In the genomic region with DNA sequence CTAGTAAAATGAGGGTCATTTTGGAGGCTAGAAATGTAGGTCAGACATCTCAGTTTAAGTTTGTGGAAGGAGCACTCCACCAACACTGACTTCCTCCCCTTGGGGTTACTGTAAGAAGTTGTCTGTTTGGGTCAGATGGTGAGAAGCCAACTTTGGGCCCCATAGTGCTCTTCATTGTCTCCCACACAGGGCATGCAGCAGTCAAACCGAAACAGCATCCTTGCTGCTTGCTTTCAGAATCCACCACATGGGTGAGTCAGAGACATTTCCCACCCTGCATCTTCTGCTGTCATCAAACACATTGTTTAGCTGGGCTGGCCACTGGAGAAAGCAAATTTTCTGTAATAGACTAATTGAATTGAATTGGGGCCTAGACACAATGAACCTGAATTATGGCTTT, we compare ENCODE assay signal across 12 cellular contexts. TPM values are rescaled to one million over a fixed set of nuclear protein-coding genes. Genes with fewer than 3 reads are reported as not detected.
DNase-seq lines count a peak whose midpoint lies in the region; ATAC-seq and TF ChIP-seq lines count a peak whose summit lies in the region.
"Had no signal": no experiment of that assay in that cellular context is flagged by ENCODE, and none has a peak within 500 bp of the region (broad histone marks: within the 10 kb centered on the region; RNA-seq: fewer than 3 reads in every experiment).

No MANE protein-coding gene starts in this region.

- H3K9me3 ChIP-seq in testis (no peaks in the 10 kb centered on the region), spleen (no peaks in the 10 kb centered on the region)
- H3K9me3 ChIP-seq: BLaER1 treated with 17β-estradiol and CSF1 and Interleukin-3, amounts not matched to agents 10 nM and 100 nM had no signal

- intact Hi-C loops in testis (cut with DNase I; ENCODE audit: low total_unique reads) = no loop called here
- intact Hi-C loops in spleen (cut with DNase I; ENCODE audit: low total_unique reads) = no loop called here

- H3K27ac ChIP-seq in testis = no peak overlapping the region
- H3K27ac ChIP-seq in spleen = no peak overlapping the region
- H3K27ac ChIP-seq: BLaER1 treated with 17β-estradiol and CSF1 and Interleukin-3, amounts not matched to agents 10 nM and 100 nM had no signal

- whole genome bisulfite sequencing in testis, 2 donors = 38 to 56% methylated on average over 1 of the region's 1 CpG
- 46 to 81% (median 67%) methylated on average over 1 of the region's 1 CpG for WGBS in spleen, 5 donors

- peaks cover 23% of the 10 kb centered on the region for H3K4me1 Mint-ChIP-seq in activated naive CD8-positive, alpha-beta T cell treated with anti-CD3 and anti-CD28 coated beads, Interleukin-2, amount 10 ng/mL, durations not matched to agents 7 days and 5 days

- POLR2A ChIA-PET in activated naive CD8-positive, alpha-beta T cell treated with anti-CD3 and anti-CD28 coated beads, Interleukin-2, amount 10 ng/mL, durations not matched to agents 7 days and 5 days (lab: Charles Lee) = no interaction called here

- DNase-seq in GM10266 (ENCODE audit: extremely low spot score) (peak; percentile 76), testis (no peak), mucosa of gallbladder (ENCODE audit: low spot score) (no peak), spleen (no peak), COLO668 (lab: John Stamatoyannopoulos, UW; ENCODE audit: unreplicated experiment) (no peak)
- DNase-seq in activated naive CD8-positive, alpha-beta T cell treated with anti-CD3 and anti-CD28 coated beads, Interleukin-2, amount 10 ng/mL, durations not matched to agents 7 days and 5 days = peak; percentile 38
- DNase-seq: foreskin fibroblast had no signal

- H3K4me3 ChIP-seq in testis (no peak overlapping the region), spleen (no peak overlapping the region)
- H3K4me3 ChIP-seq: BLaER1 treated with 17β-estradiol and CSF1 and Interleukin-3, amounts not matched to agents 10 nM and 100 nM had no signal

- no peaks in the 10 kb centered on the region for H3K9me3 Mint-ChIP-seq in activated naive CD8-positive, alpha-beta T cell treated with anti-CD3 and anti-CD28 coated beads, Interleukin-2, amount 10 ng/mL, durations not matched to agents 7 days and 5 days
- H3K9me3 Mint-ChIP-seq: IgD-negative memory B cell had no signal

- ATAC-seq in GM21360 (IDR thresholded peaks at IDR 0.05; ENCODE audit: unreplicated experiment) = peak; percentile 100
- ATAC-seq in HG03432 (IDR thresholded peaks at IDR 0.05; ENCODE audit: unreplicated experiment) = peak; percentile 100
- peak; percentile 98 for ATAC-seq in activated naive CD8-positive, alpha-beta T cell treated with anti-CD3 and anti-CD28 coated beads, Interleukin-2, amount 10 ng/mL, durations not matched to agents 7 days and 5 days (ENCODE audit: low read depth)
- ATAC-seq: sciatic nerve had no signal

- no peak for TF ChIP-seq CTCF in GM10266 (IDR thresholded peaks at IDR 0.05; ENCODE audit: control insufficient read depth, insufficient read depth, low read depth, missing control alignments)
- TF ChIP-seq CTCF in testis (IDR thresholded peaks at IDR 0.05) = no peak
- no peak for TF ChIP-seq CTCF in spleen (IDR thresholded peaks at IDR 0.05 in 8 of 11, conservative IDR thresholded peaks at IDR 0.05 in 3 of 11)

- no peaks in the 10 kb centered on the region for H3K27me3 ChIP-seq in testis
- no peaks in the 10 kb centered on the region for H3K27me3 ChIP-seq in spleen (replicated peaks in 1 of 7)
- H3K27me3 ChIP-seq: BLaER1 treated with 17β-estradiol and CSF1 and Interleukin-3, amounts not matched to agents 10 nM and 100 nM had no signal

- no peak overlapping the region for H3K4me3 Mint-ChIP-seq in activated naive CD8-positive, alpha-beta T cell treated with anti-CD3 and anti-CD28 coated beads, Interleukin-2, amount 10 ng/mL, durations not matched to agents 7 days and 5 days
- H3K4me3 Mint-ChIP-seq: IgD-negative memory B cell had no signal

- H3K36me3 Mint-ChIP-seq in activated naive CD8-positive, alpha-beta T cell treated with anti-CD3 and anti-CD28 coated beads, Interleukin-2, amount 10 ng/mL, durations not matched to agents 7 days and 5 days = no peaks in the 10 kb centered on the region

- H3K27ac Mint-ChIP-seq in activated naive CD8-positive, alpha-beta T cell treated with anti-CD3 and anti-CD28 coated beads, Interleukin-2, amount 10 ng/mL, durations not matched to agents 7 days and 5 days = no peak overlapping the region
- H3K27ac Mint-ChIP-seq: IgD-negative memory B cell had no signal

- TF ChIP-seq POLR2A in testis (IDR thresholded peaks at IDR 0.05) = no peak
- TF ChIP-seq POLR2A in spleen (IDR thresholded peaks at IDR 0.05) = no peak

- peaks cover 65% of the 10 kb centered on the region for H3K27me3 Mint-ChIP-seq in activated naive CD8-positive, alpha-beta T cell treated with anti-CD3 and anti-CD28 coated beads, Interleukin-2, amount 10 ng/mL, durations not matched to agents 7 days and 5 days

- H3K36me3 ChIP-seq in testis (ENCODE audit: low read depth, missing control alignments) (no peaks in the 10 kb centered on the region), spleen (no peaks in the 10 kb centered on the region)
- H3K36me3 ChIP-seq: BLaER1 treated with 17β-estradiol and CSF1 and Interleukin-3, amounts not matched to agents 10 nM and 100 nM had no signal

- H3K4me1 ChIP-seq in testis (no peaks in the 10 kb centered on the region), spleen (no peaks in the 10 kb centered on the region)

RNA-seq across cellular contexts. Expression of gene IL17F, which starts 16.8 kb away (rescaled TPM):
- total RNA-seq in activated naive CD8-positive, alpha-beta T cell treated with anti-CD3 and anti-CD28 coated beads, Interleukin-2, amount 10 ng/mL, durations not matched to agents 7 days and 5 days = not detected
- not detected for total RNA-seq in testis
- not detected for polyA plus RNA-seq in testis (ENCODE audit: insufficient read depth, low read depth, low replicate concordance)
- total RNA-seq in mucosa of gallbladder = not detected
- not detected for total RNA-seq in spleen
- polyA plus RNA-seq in spleen = not detected
- total RNA-seq: sciatic nerve had no signal
- polyA plus RNA-seq: IgD-negative memory B cell had no signal

RNA-seq across cellular contexts. Expression of gene IL17A, which starts 41.3 kb away (rescaled TPM):
- total RNA-seq in activated naive CD8-positive, alpha-beta T cell treated with anti-CD3 and anti-CD28 coated beads, Interleukin-2, amount 10 ng/mL, durations not matched to agents 7 days and 5 days = not detected
- not detected for total RNA-seq in testis
- not detected for polyA plus RNA-seq in testis (ENCODE audit: insufficient read depth, low read depth, low replicate concordance)
- total RNA-seq in mucosa of gallbladder = not detected
- not detected for total RNA-seq in spleen
- not detected for polyA plus RNA-seq in spleen
- total RNA-seq: sciatic nerve had no signal
- polyA plus RNA-seq: IgD-negative memory B cell had no signal

RNA-seq across cellular contexts. Expression of gene MCM3, which starts 57.0 kb away (rescaled TPM):
- total RNA-seq in activated naive CD8-positive, alpha-beta T cell treated with anti-CD3 and anti-CD28 coated beads, Interleukin-2, amount 10 ng/mL, durations not matched to agents 7 days and 5 days = 100 to 1,000 TPM; 180 to 182 TPM
- total RNA-seq in testis (10 to 100 TPM; 53.4 to 55.9 TPM), mucosa of gallbladder (32.2 TPM), spleen (10 to 100 TPM; 32.3 to 48.6 (median 36.8) TPM)
- polyA plus RNA-seq in testis (ENCODE audit: insufficient read depth, low read depth, low replicate concordance) (41.1 TPM), spleen (10 to 100 TPM; 21.1 to 36.5 (median 29.4) TPM)

Comparison
In these comparisons a context has a peak if more than half of its experiments do, and no peak if none do; other contexts are left out.
1. DNase-seq: peak in GM10266 (single experiment) and activated naive CD8-positive, alpha-beta T cell treated with anti-CD3 and anti-CD28 coated beads, Interleukin-2, amount 10 ng/mL, durations not matched to agents 7 days and 5 days (single experiment); none in testis (single experiment), mucosa of gallbladder (single experiment), spleen (single experiment) and COLO668 (single experiment).
2. Peak in every context shown above with its lines, with median percentiles within 50 percentile points of each other: ATAC-seq.